18 cellular contexts compared by ENCODE assay signal in the genomic region with DNA sequence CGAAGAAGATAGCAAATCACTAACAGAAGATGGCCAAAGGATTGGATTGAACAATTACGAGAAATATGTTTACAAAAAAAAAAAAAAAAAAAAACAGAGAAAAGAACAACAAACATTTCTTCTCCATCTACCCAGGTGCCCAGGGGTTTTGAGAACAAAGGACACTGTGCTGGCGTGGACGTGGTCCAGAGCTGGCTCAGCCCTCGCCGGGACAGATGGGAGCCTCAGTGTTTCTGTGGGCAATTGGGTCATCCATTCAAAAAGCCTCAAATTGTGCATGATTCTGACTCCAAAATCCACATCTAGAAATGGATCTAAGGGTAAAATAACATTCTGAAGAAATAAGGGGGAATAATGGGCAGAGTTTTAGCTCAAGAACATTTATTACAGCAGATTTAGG.
"Had no signal": no experiment of that assay in that cellular context is flagged by ENCODE, and none has a peak within 500 bp of the region (broad histone marks: within the 10 kb centered on the region; RNA-seq: fewer than 3 reads in every experiment).

No MANE protein-coding gene starts in this region.

- H3K36me3 ChIP-seq: thyroid gland had no signal

- ATAC-seq: left cardiac atrium; mucosa of descending colon; stimulated activated naive B cell treated with anti-CD40 and anti-IgM and Interleukin-4, amounts not matched to agents 10 μg/mL and 1 μg/mL and 100 μg/mL, for 72 hours had no signal

- H3K9me3 ChIP-seq: mucosa of descending colon, thyroid gland had no signal

- H3K27ac ChIP-seq: hepatocyte, thyroid gland had no signal

- H3K27me3 ChIP-seq: thyroid gland had no signal

- H3K4me3 ChIP-seq: hepatocyte, mucosa of descending colon, thyroid gland had no signal

- H3K4me1 ChIP-seq: thyroid gland had no signal

- DNase-seq: activated CD4-positive, alpha-beta memory T cell treated with anti-CD3 and anti-CD28 coated beads for 36 hours; activated CD4-positive, alpha-beta T cell treated with anti-CD3 and anti-CD28 coated beads for 48 hours; activated naive CD4-positive, alpha-beta T cell treated with Interleukin-2 at 50 U/mL for 16 hours; activated naive CD8-positive, alpha-beta T cell treated with anti-CD3 and anti-CD28 coated beads for 36 hours; activated T-cell treated with anti-CD3 and anti-CD28 coated beads, Interleukin-2, amount 50 U/mL, for 48 hours; effector CD8-positive, alpha-beta T cell; erythroblast; foreskin fibroblast; left cardiac atrium; mesenchymal stem cell; mucosa of descending colon; nephron progenitor cell; retina; stimulated activated CD4-positive, alpha-beta T cell treated with anti-CD3 and anti-CD28 coated beads, Interleukin-2, amount 100 ng/mL, for 48 hours; stimulated activated CD8-positive, alpha-beta memory T cell treated with anti-CD3 and anti-CD28 coated beads, Interleukin-4, amount 100 ng/mL, for 48 hours; stimulated activated naive B cell treated with anti-CD40 and anti-IgM and Interleukin-4, amounts not matched to agents 10 μg/mL and 1 μg/mL and 100 μg/mL, for 72 hours; thyroid gland had no signal
